1 cellular context compared by ENCODE assay signal in genomic region chr2:64523667-64524603, GRCh38.
TF ChIP-seq lines count a peak whose summit lies in the region.

Gene AFTPH (plus strand): TSS chr2:64524328. CDS start chr2:64551475, 27,147 bp downstream.

TF ChIP-seq in HepG2, 621 proteins besides CTCF, POLR2A, EP300 and RAD21 (continued from another document and continues in another):
- TF ChIP-seq ZNF280D (CRISPR knock-in tag; IDR thresholded peaks at IDR 0.05) (peak; percentile 64), CREBL2 (CRISPR knock-in tag; IDR thresholded peaks at IDR 0.05; ENCODE audit: borderline replicate concordance) (no peak), ZNF224 (CRISPR knock-in tag; IDR thresholded peaks at IDR 0.05) (0 out of 2 replicates have a peak, but pooled peaks have one; percentile 24), KLF11 (CRISPR knock-in tag; IDR thresholded peaks at IDR 0.05) (no peak; the same call in 1 of the 2 replicates), PLSCR1 (CRISPR knock-in tag; IDR thresholded peaks at IDR 0.05; ENCODE audit: borderline replicate concordance) (no peak), ZFAT (CRISPR knock-in tag; conservative IDR thresholded peaks at IDR 0.05) (no peak), FOXA1 (IDR thresholded peaks at IDR 0.05) (no peak), FOXA1 (CRISPR knock-in tag; IDR thresholded peaks at IDR 0.05) (no peak; the same call in 1 of the 2 replicates), ZNF660 (CRISPR knock-in tag; IDR thresholded peaks at IDR 0.05; ENCODE audit: borderline replicate concordance, low read depth) (no peak), SNAPC4 (CRISPR knock-in tag; IDR thresholded peaks at IDR 0.05) (0 out of 2 replicates have a peak, but pooled peaks have one; percentile 77), ZNF512 (CRISPR knock-in tag; IDR thresholded peaks at IDR 0.05) (no peak), SOX13 (IDR thresholded peaks at IDR 0.05) (no peak; the same call in 1 of the 2 replicates), SOX13 (CRISPR knock-in tag; conservative IDR thresholded peaks at IDR 0.05 in 1 of 2, IDR thresholded peaks at IDR 0.05 in 1 of 2) (peak in 1 of 2 experiments; percentile 37; a peak in 2 of 4 replicates), ATRX (CRISPR knock-in tag; IDR thresholded peaks at IDR 0.05; ENCODE audit: borderline replicate concordance) (no peak), ZNF790 (CRISPR knock-in tag; IDR thresholded peaks at IDR 0.05; ENCODE audit: borderline replicate concordance) (no peak), TEAD3 (CRISPR knock-in tag; optimal IDR thresholded peaks at IDR 0.05; ENCODE audit: borderline replicate concordance) (no peak), ATF5 (CRISPR knock-in tag; IDR thresholded peaks at IDR 0.05; ENCODE audit: low read depth) (no peak), TRAFD1 (CRISPR knock-in tag; IDR thresholded peaks at IDR 0.05; ENCODE audit: borderline replicate concordance) (peak; percentile 45; the same call in 1 of the 2 replicates), GATA4 (IDR thresholded peaks at IDR 0.05; ENCODE audit: borderline replicate concordance, low read depth) (peak; percentile 26; the same call in 1 of the 2 replicates), PHF20 (CRISPR knock-in tag; IDR thresholded peaks at IDR 0.05) (peak; percentile 83), AHDC1 (CRISPR knock-in tag; IDR thresholded peaks at IDR 0.05; ENCODE audit: borderline replicate concordance) (0 out of 2 replicates have a peak, but pooled peaks have one; percentile 44), ZBTB38 (CRISPR knock-in tag; IDR thresholded peaks at IDR 0.05) (peak; percentile 89), ZBTB7A (CRISPR knock-in tag; IDR thresholded peaks at IDR 0.05) (peak; percentile 90), ZSCAN25 (CRISPR knock-in tag; IDR thresholded peaks at IDR 0.05) (no peak), GABPA (IDR thresholded peaks at IDR 0.05; ENCODE audit: low read depth, low read length) (peak; percentile 86), GABPA (CRISPR knock-in tag; IDR thresholded peaks at IDR 0.05; ENCODE audit: low read depth) (peak; percentile 97), MAZ (IDR thresholded peaks at IDR 0.05; ENCODE audit: borderline replicate concordance, low read depth, low read length) (peak; percentile 99), MAZ (CRISPR knock-in tag; IDR thresholded peaks at IDR 0.05; ENCODE audit: low read depth) (peak; percentile 99), WIZ (CRISPR knock-in tag; IDR thresholded peaks at IDR 0.05) (no peak), ZFP36L1 (CRISPR knock-in tag; IDR thresholded peaks at IDR 0.05) (peak; percentile 85), YY1 (IDR thresholded peaks at IDR 0.05; ENCODE audit: insufficient read depth, insufficient replicate concordance, low read depth, low read length) (peak; percentile 99), ZFP91 (CRISPR knock-in tag; IDR thresholded peaks at IDR 0.05; ENCODE audit: borderline replicate concordance) (peak; percentile 92; the same call in 1 of the 2 replicates), ZNF24 (IDR thresholded peaks at IDR 0.05) (no peak), ZBTB2 (CRISPR knock-in tag; IDR thresholded peaks at IDR 0.05; ENCODE audit: low read depth) (peak; percentile 94), NCOR1 (IDR thresholded peaks at IDR 0.05; ENCODE audit: borderline replicate concordance, low read length) (no peak)
